8 cellular contexts compared by ENCODE assay signal in the genomic region with DNA sequence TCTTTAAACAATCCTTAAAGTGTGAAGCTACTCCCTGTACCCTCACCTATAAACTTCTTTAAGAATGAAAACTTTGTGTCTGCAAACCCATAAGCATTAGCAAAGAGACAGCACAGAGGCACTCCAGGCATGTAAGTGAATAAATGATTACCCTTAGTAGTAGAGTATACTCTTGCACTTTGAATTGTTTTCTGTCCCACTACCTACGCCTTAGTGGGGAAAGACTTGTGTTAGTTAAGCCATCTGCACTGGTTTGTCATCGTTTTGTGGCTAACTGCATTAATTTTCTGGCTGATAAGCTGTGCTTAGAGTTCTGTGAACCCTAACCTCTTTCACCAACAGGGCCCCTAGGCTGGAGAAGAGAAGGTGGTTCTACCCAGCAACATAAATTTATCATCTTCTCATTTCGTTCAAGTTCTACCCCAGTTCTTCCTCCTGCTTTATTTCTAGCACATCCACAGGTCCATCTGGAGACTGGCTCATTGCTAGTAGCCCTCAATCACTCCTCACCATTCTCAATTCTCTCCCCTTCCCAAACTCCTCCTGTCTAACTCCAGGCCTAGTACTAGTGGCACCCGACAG. TPM values are rescaled to one million over a fixed set of nuclear protein-coding genes. Genes with fewer than 3 reads are reported as not detected.
DNase-seq lines count a peak whose midpoint lies in the region; ATAC-seq and TF ChIP-seq lines count a peak whose summit lies in the region.

No MANE protein-coding gene starts in this region.

- TF ChIP-seq CTCF in LNCaP clone FGC (IDR thresholded peaks at IDR 0.05; ENCODE audit: control insufficient read depth, extremely low read depth, insufficient read depth) (no peak), dorsolateral prefrontal cortex (IDR thresholded peaks at IDR 0.05 in 54 of 56, conservative IDR thresholded peaks at IDR 0.05 in 2 of 56; ENCODE audit: low read depth in 1 of 56, partially characterized antibody in 56 of 56) (no peak), natural killer cell (IDR thresholded peaks at IDR 0.05) (no peak)

- intact Hi-C loops in dorsolateral prefrontal cortex (cut with DNase I) (loop anchor here in 1 of 2 donors (10.0 kb wide), 1 partner anchor 204 kb away; a partner anchor contains a TSS), natural killer cell (cut with micrococcal nuclease) (no loop called here)

- H3K27me3 ChIP-seq in dorsolateral prefrontal cortex, result no peaks in the 10 kb centered on the region

- no peaks in the 10 kb centered on the region for H3K9me3 Mint-ChIP-seq in natural killer cell

- peak overlapping the region in 43 of 59 donors; percentile 6 to 91 (median 74) for H3K27ac ChIP-seq in dorsolateral prefrontal cortex

- H3K4me3 ChIP-seq in LNCaP clone FGC (ENCODE audit: low read depth, low read length), result peak overlapping the region; percentile 91
- H3K4me3 ChIP-seq in dorsolateral prefrontal cortex, result peak overlapping the region; percentile 61 to 99 (median 84)

- H3K27me3 Mint-ChIP-seq in natural killer cell (ENCODE audit: low read depth in 2 of 2), result no peaks in the 10 kb centered on the region

- peak overlapping the region; percentile 83 to 93 for H3K27ac Mint-ChIP-seq in natural killer cell

- H3K4me3 Mint-ChIP-seq in natural killer cell, result peak overlapping the region; percentile 98

- peaks cover 18 to 33% of the 10 kb centered on the region in 2 donors for H3K4me1 Mint-ChIP-seq in natural killer cell

- ATAC-seq in natural killer cell (no peak), HG02852 (IDR thresholded peaks at IDR 0.05; ENCODE audit: unreplicated experiment) (no peak)

- DNase-seq in Ammon's horn (ENCODE audit: low spot score), result peak; percentile 25
- DNase-seq in LNCaP clone FGC (ENCODE audit: low read depth), result no peak
- no peak for DNase-seq in dorsolateral prefrontal cortex
- DNase-seq in natural killer cell, result no peak
- DNase-seq in NOMO-1 treated with DMSO at 0.1 percent for 48 hours (lab: John Stamatoyannopoulos, UW; ENCODE audit: unreplicated experiment), result no peak
- DNase-seq in inferior parietal cortex (ENCODE audit: extremely low spot score), result no peak
- DNase-seq in GM19240 (ENCODE audit: insufficient read length, low spot score), result no peak

- H3K36me3 Mint-ChIP-seq in natural killer cell, result peaks cover under 1% of the 10 kb centered on the region

RNA-seq across cellular contexts. Expression of a gene that starts 0.7 kb away (rescaled TPM):
- total RNA-seq in dorsolateral prefrontal cortex, result 10 to 100 TPM; 10.1 to 30.4 (median 15.9) TPM
- 1 to 10 TPM; 4.0 to 7.9 (median 5.9) TPM for total RNA-seq in natural killer cell

RNA-seq across cellular contexts. Expression of a gene that starts 21.6 kb away (rescaled TPM):
- total RNA-seq in dorsolateral prefrontal cortex (10 to 100 TPM in 115 of 120 experiments, 1 to 10 TPM in 5; 9.3 to 21.2 (median 13.1) TPM), natural killer cell (10 to 100 TPM in 2 of 3 donors, 1 to 10 TPM in 1; 9.9 to 12.1 (median 10.7) TPM)
